ENCODE assay signal across 35 cellular contexts in genomic region chr11:113867843-113868503, GRCh38. TPM values are rescaled to one million over a fixed set of nuclear protein-coding genes. Genes with fewer than 3 reads are reported as not detected.
DNase-seq lines count a peak whose midpoint lies in the region; ATAC-seq, FAIRE-seq and TF ChIP-seq lines count a peak whose summit lies in the region.
"Had no signal": no experiment of that assay in that cellular context is flagged by ENCODE, and none has a peak within 500 bp of the region (broad histone marks: within the 10 kb centered on the region; RNA-seq: fewer than 3 reads in every experiment).

No MANE protein-coding gene starts in this region.

- peaks cover 4% of the 10 kb centered on the region for H3K36me3 ChIP-seq in CD4-positive, CD25-positive, alpha-beta regulatory T cell (ENCODE audit: control insufficient read depth, insufficient read depth, low read length)
- H3K36me3 ChIP-seq in small intestine (ENCODE audit: control insufficient read depth in 2 of 2, insufficient read depth in 2 of 2, low read length in 2 of 2): no peaks in the 10 kb centered on the region
- H3K36me3 ChIP-seq: pancreas had no signal

- no peak for ATAC-seq in CD4-positive, CD25-positive, alpha-beta regulatory T cell (ENCODE audit: low read depth in 2 of 2)
- ATAC-seq in WTC11: no peak
- ATAC-seq: activated CD4-positive, alpha-beta T cell treated with anti-CD3 and anti-CD28 coated beads for 36 hours; gastroesophageal sphincter; HCT116; mucosa of descending colon; pancreas; stimulated activated naive CD8-positive, alpha-beta T cell treated with anti-CD3 and anti-CD28 coated beads, Interleukin-15, Interleukin-2, amounts not matched to agents 100 U/mL and 50 U/mL, for 24 hours had no signal

- POLR2A ChIA-PET in activated CD4-positive, alpha-beta T cell treated with anti-CD3 and anti-CD28 coated beads, Interleukin-2, amount 10 ng/mL, durations not matched to agents 7 days and 5 days (lab: Charles Lee): no interaction called here
- POLR2A ChIA-PET in WTC11 (lab: Charles Lee): no interaction called here

- no peak overlapping the region for H3K27ac ChIP-seq in CD4-positive, CD25-positive, alpha-beta regulatory T cell (ENCODE audit: insufficient read depth, low read length, poor library complexity, severe bottlenecking)
- H3K27ac ChIP-seq in small intestine (ENCODE audit: low read depth in 1 of 2, low read length in 1 of 2): no peak overlapping the region
- H3K27ac ChIP-seq: C4-2B, gastroesophageal sphincter, pancreas, testis had no signal

- no peak for FAIRE-seq in small intestine (lab: Jason Lieb, UNC)
- FAIRE-seq: pancreas had no signal

- peaks cover 30% of the 10 kb centered on the region for H3K36me3 Mint-ChIP-seq in activated CD4-positive, alpha-beta T cell treated with anti-CD3 and anti-CD28 coated beads, Interleukin-2, amount 10 ng/mL, durations not matched to agents 7 days and 5 days (ENCODE audit: low read depth)
- H3K36me3 Mint-ChIP-seq in CD4-positive, CD25-positive, alpha-beta regulatory T cell: peaks cover 24% of the 10 kb centered on the region
- H3K36me3 Mint-ChIP-seq in WTC11 (peaks cover 75% of the 10 kb centered on the region), mesothelial cell of epicardium (peaks cover 30% of the 10 kb centered on the region)

- H3K4me3 ChIP-seq in CD4-positive, CD25-positive, alpha-beta regulatory T cell (ENCODE audit: low read depth, low read length): no peak overlapping the region
- no peak overlapping the region for H3K4me3 ChIP-seq in small intestine (ENCODE audit: low read depth in 1 of 2, low read length in 2 of 2)
- H3K4me3 ChIP-seq: gastroesophageal sphincter, lung, mucosa of descending colon, pancreas, skin epidermis, testis had no signal

- CTCF ChIA-PET in activated CD4-positive, alpha-beta T cell treated with anti-CD3 and anti-CD28 coated beads, Interleukin-2, amount 10 ng/mL, durations not matched to agents 7 days and 5 days (lab: Charles Lee): interaction anchor here (1.5 kb wide), 1 partner anchor 16 kb away, joined by 6 read pairs; no protein-coding TSS in a partner anchor
- CTCF ChIA-PET in WTC11 (lab: Charles Lee): interaction anchor here (1.5 kb wide), 1 partner anchor 27 kb away, joined by 4 read pairs; no protein-coding TSS in a partner anchor

- H3K4me3 Mint-ChIP-seq in activated CD4-positive, alpha-beta T cell treated with anti-CD3 and anti-CD28 coated beads, Interleukin-2, amount 10 ng/mL, durations not matched to agents 7 days and 5 days: no peak overlapping the region
- H3K4me3 Mint-ChIP-seq in CD4-positive, CD25-positive, alpha-beta regulatory T cell: no peak overlapping the region
- H3K4me3 Mint-ChIP-seq in WTC11 (no peak overlapping the region), mesothelial cell of epicardium (no peak overlapping the region)
- H3K4me3 Mint-ChIP-seq: activated CD4-positive, alpha-beta T cell treated with anti-CD3 and anti-CD28 coated beads for 36 hours had no signal

- no peak for DNase-seq in activated CD4-positive, alpha-beta T cell treated with anti-CD3 and anti-CD28 coated beads, Interleukin-2, amount 10 ng/mL, durations not matched to agents 7 days and 5 days
- no peak for DNase-seq in activated CD4-positive, alpha-beta T cell treated with anti-CD3 and anti-CD28 coated beads, Interleukin-2, amount 50 U/mL, for 1 hour
- DNase-seq in CD4-positive, CD25-positive, alpha-beta regulatory T cell: peak in 1 of 3 donors; percentile 10
- DNase-seq in WTC11 (ENCODE audit: low spot score): no peak
- no peak for DNase-seq in mesothelial cell of epicardium (ENCODE audit: low spot score in 2 of 2, unreplicated experiment in 2 of 2)
- DNase-seq in Kasumi-1 (lab: John Stamatoyannopoulos, UW): no peak
- no peak for DNase-seq in small intestine
- DNase-seq in DMS153 treated with DMSO at 0.1 percent for 48 hours (lab: John Stamatoyannopoulos, UW; ENCODE audit: unreplicated experiment): no peak
- DNase-seq: 8988T; activated CD4-positive, alpha-beta T cell treated with anti-CD3 and anti-CD28 coated beads for 36 hours; activated effector memory CD4-positive, alpha-beta T cell treated with anti-CD3 and anti-CD28 coated beads, Interleukin-2, amount 50 U/mL, for 16 hours; DND-41; GF-D8; Karpas-422; kidney glomerular epithelial cell; mucosa of descending colon; NCI-H1417 treated with DMSO at 0.1 percent for 48 hours; NCI-H2029 treated with DMSO at 0.1 percent for 48 hours; NCI-H2227 treated with DMSO at 0.1 percent for 48 hours; NCI-H526; pancreas; retina; SK-N-SH; stimulated activated naive CD8-positive, alpha-beta T cell treated with anti-CD3 and anti-CD28 coated beads, Interleukin-15, Interleukin-2, amounts not matched to agents 100 U/mL and 50 U/mL, for 24 hours; testis had no signal

- H3K9me3 ChIP-seq in CD4-positive, CD25-positive, alpha-beta regulatory T cell (ENCODE audit: control insufficient read depth in 2 of 2, low read length in 2 of 2): no peaks in the 10 kb centered on the region
- H3K9me3 ChIP-seq in small intestine (ENCODE audit: control insufficient read depth, low read depth): no peaks in the 10 kb centered on the region
- H3K9me3 ChIP-seq: gastroesophageal sphincter, mucosa of descending colon, pancreas, SK-N-SH, testis had no signal

- no peaks in the 10 kb centered on the region for H3K27me3 Mint-ChIP-seq in activated CD4-positive, alpha-beta T cell treated with anti-CD3 and anti-CD28 coated beads, Interleukin-2, amount 10 ng/mL, durations not matched to agents 7 days and 5 days
- no peaks in the 10 kb centered on the region for H3K27me3 Mint-ChIP-seq in CD4-positive, CD25-positive, alpha-beta regulatory T cell
- H3K27me3 Mint-ChIP-seq in WTC11 (ENCODE audit: low read depth): no peaks in the 10 kb centered on the region
- H3K27me3 Mint-ChIP-seq in mesothelial cell of epicardium (ENCODE audit: low read depth): no peaks in the 10 kb centered on the region
- H3K27me3 Mint-ChIP-seq: activated CD4-positive, alpha-beta T cell treated with anti-CD3 and anti-CD28 coated beads for 36 hours had no signal

- no peak for TF ChIP-seq CTCF in WTC11 (IDR thresholded peaks at IDR 0.05)
- no peak for TF ChIP-seq CTCF in mesothelial cell of epicardium (IDR thresholded peaks at IDR 0.05; ENCODE audit: unreplicated experiment)

- H3K27me3 ChIP-seq in CD4-positive, CD25-positive, alpha-beta regulatory T cell (ENCODE audit: control insufficient read depth, insufficient read depth, low read length): no peaks in the 10 kb centered on the region
- no peaks in the 10 kb centered on the region for H3K27me3 ChIP-seq in small intestine (ENCODE audit: control insufficient read depth in 2 of 2, insufficient read depth in 2 of 2, low read length in 2 of 2)
- H3K27me3 ChIP-seq: gastroesophageal sphincter, pancreas, testis had no signal

- H3K9me3 Mint-ChIP-seq in activated CD4-positive, alpha-beta T cell treated with anti-CD3 and anti-CD28 coated beads, Interleukin-2, amount 10 ng/mL, durations not matched to agents 7 days and 5 days: no peaks in the 10 kb centered on the region
- no peaks in the 10 kb centered on the region for H3K9me3 Mint-ChIP-seq in CD4-positive, CD25-positive, alpha-beta regulatory T cell
- H3K9me3 Mint-ChIP-seq in WTC11 (no peaks in the 10 kb centered on the region), mesothelial cell of epicardium (peaks cover 10% of the 10 kb centered on the region)

- peaks cover 27% of the 10 kb centered on the region for H3K4me1 Mint-ChIP-seq in activated CD4-positive, alpha-beta T cell treated with anti-CD3 and anti-CD28 coated beads, Interleukin-2, amount 10 ng/mL, durations not matched to agents 7 days and 5 days
- H3K4me1 Mint-ChIP-seq in CD4-positive, CD25-positive, alpha-beta regulatory T cell: peaks cover 11 to 40% (median 35%) of the 10 kb centered on the region in 4 donors
- peaks cover 76% of the 10 kb centered on the region for H3K4me1 Mint-ChIP-seq in WTC11
- H3K4me1 Mint-ChIP-seq in mesothelial cell of epicardium: peaks cover 22% of the 10 kb centered on the region

- H3K4me1 ChIP-seq in CD4-positive, CD25-positive, alpha-beta regulatory T cell (ENCODE audit: control insufficient read depth, insufficient read depth, low read length, poor library complexity, severe bottlenecking): peaks cover 10% of the 10 kb centered on the region
- no peaks in the 10 kb centered on the region for H3K4me1 ChIP-seq in small intestine (ENCODE audit: control insufficient read depth in 2 of 2, insufficient read depth in 1 of 2, low read depth in 1 of 2, low read length in 1 of 2)
- H3K4me1 ChIP-seq: pancreas had no signal

- peak overlapping the region; percentile 32 for H3K27ac Mint-ChIP-seq in activated CD4-positive, alpha-beta T cell treated with anti-CD3 and anti-CD28 coated beads, Interleukin-2, amount 10 ng/mL, durations not matched to agents 7 days and 5 days
- H3K27ac Mint-ChIP-seq in CD4-positive, CD25-positive, alpha-beta regulatory T cell: peak overlapping the region in 2 of 3 donors; percentile 57 to 75
- H3K27ac Mint-ChIP-seq in WTC11: peak overlapping the region; percentile 58
- H3K27ac Mint-ChIP-seq in mesothelial cell of epicardium: peak overlapping the region; percentile 11
- H3K27ac Mint-ChIP-seq: activated CD4-positive, alpha-beta T cell treated with anti-CD3 and anti-CD28 coated beads for 36 hours had no signal

- 89 to 93% (median 91%) methylated on average over 3 of the region's 3 CpGs for WGBS in small intestine, 3 donors

TF ChIP-seq in WTC11, 78 proteins besides CTCF, POLR2A, EP300 and RAD21 (continues in another document):
- TF ChIP-seq ELF4 (CRISPR knock-in tag; IDR thresholded peaks at IDR 0.05; ENCODE audit: low read depth) (no peak), CDX4 (CRISPR knock-in tag; IDR thresholded peaks at IDR 0.05; ENCODE audit: borderline replicate concordance) (no peak), JUN (CRISPR knock-in tag; IDR thresholded peaks at IDR 0.05) (no peak), FOXK1 (CRISPR knock-in tag; IDR thresholded peaks at IDR 0.05) (no peak)

RNA-seq across cellular contexts. Expression of gene USP28, which starts 7.4 kb away (rescaled TPM):
- total RNA-seq in activated CD4-positive, alpha-beta T cell treated with anti-CD3 and anti-CD28 coated beads, Interleukin-2, amount 10 ng/mL, durations not matched to agents 7 days and 5 days: 10 to 100 TPM; 36.7 to 36.9 TPM
- total RNA-seq in CD4-positive, CD25-positive, alpha-beta regulatory T cell: 20.7 TPM
- polyA plus RNA-seq in CD4-positive, CD25-positive, alpha-beta regulatory T cell: 10 to 100 TPM; 22.8 to 29.9 (median 28.1) TPM
- 129 to 142 TPM (median 138 TPM) in 3 replicates for total RNA-seq in WTC11 (2021)
- 42.3 to 47.6 TPM (median 44.1 TPM) in 3 replicates for total RNA-seq in mesothelial cell of epicardium
- 1 to 10 TPM; 5.1 to 8.9 (median 7.6) TPM for polyA plus RNA-seq in small intestine

RNA-seq across cellular contexts. Expression of gene HTR3B, which starts 36.6 kb away (rescaled TPM):
- total RNA-seq in activated CD4-positive, alpha-beta T cell treated with anti-CD3 and anti-CD28 coated beads, Interleukin-2, amount 10 ng/mL, durations not matched to agents 7 days and 5 days: not detected
- not detected for total RNA-seq in CD4-positive, CD25-positive, alpha-beta regulatory T cell
- not detected for polyA plus RNA-seq in CD4-positive, CD25-positive, alpha-beta regulatory T cell
- not detected in 3 replicates for total RNA-seq in WTC11 (2021)
- not detected in 3 replicates for total RNA-seq in mesothelial cell of epicardium
- polyA plus RNA-seq in small intestine: under 1 TPM in 1 of 3 donors, not detected in 2; 0.39 TPM
- total RNA-seq: activated CD4-positive, alpha-beta T cell treated with anti-CD3 and anti-CD28 coated beads for 36 hours; dermis microvascular lymphatic vessel endothelial cell; fibroblast of lung; gastroesophageal sphincter; lung; mucosa of descending colon; pancreas; ureter had no signal
- polyA plus RNA-seq: adipose tissue, fibroblast of lung, neural cell, pancreas, SK-N-SH had no signal

Comparison
In these comparisons a context has a peak if more than half of its experiments do, and no peak if none do; other contexts are left out.
1. H3K27ac Mint-ChIP-seq: peak in every context shown above with its lines; median percentile 66 in CD4-positive, CD25-positive, alpha-beta regulatory T cell; 58 in WTC11; 32 in activated CD4-positive, alpha-beta T cell treated with anti-CD3 and anti-CD28 coated beads, Interleukin-2, amount 10 ng/mL, durations not matched to agents 7 days and 5 days; 11 in mesothelial cell of epicardium.